Comparison of ENCODE assay signal across 17 cellular contexts in genomic region chr11:94866936-94867795, GRCh38.
DNase-seq lines count a peak whose midpoint lies in the region; ATAC-seq, FAIRE-seq and TF ChIP-seq lines count a peak whose summit lies in the region.
"Had no signal": no experiment of that assay in that cellular context is flagged by ENCODE, and none has a peak within 500 bp of the region (broad histone marks: within the 10 kb centered on the region; RNA-seq: fewer than 3 reads in every experiment).

No MANE protein-coding gene starts in this region.

- FAIRE-seq in astrocyte (lab: Jason Lieb, UNC) = no peak
- FAIRE-seq: GM12891 had no signal

- H3K4me3 Mint-ChIP-seq in astrocyte (ENCODE audit: unreplicated experiment) = no peak overlapping the region
- no peak overlapping the region for H3K4me3 Mint-ChIP-seq in neural progenitor cell
- no peak overlapping the region for H3K4me3 Mint-ChIP-seq in natural killer cell

- DNase-seq in astrocyte (ENCODE audit: low read depth) (no peak), neural progenitor cell (ENCODE audit: low spot score) (no peak), natural killer cell (no peak), T1000 (lab: John Stamatoyannopoulos, UW) (no peak), Peyer's patch (no peak)
- DNase-seq in activated CD4-positive, alpha-beta T cell treated with anti-CD3 and anti-CD28 coated beads for 48 hours = no peak
- DNase-seq: AML-193, Karpas-422, MM.1S, NCI-H187 treated with DMSO at 0.1 percent for 48 hours, NCI-H2171, NCI-H510A, NCI-H82, SIG-M5 had no signal

- H3K4me3 ChIP-seq in astrocyte (ENCODE audit: insufficient read depth, low read depth, low read length) = no peak overlapping the region
- no peak overlapping the region for H3K4me3 ChIP-seq in neural progenitor cell
- H3K4me3 ChIP-seq in Peyer's patch = no peak overlapping the region

- peaks cover 61% of the 10 kb centered on the region for H3K36me3 ChIP-seq in astrocyte (ENCODE audit: insufficient read depth, low read length)
- H3K36me3 ChIP-seq in neural progenitor cell = peaks cover 5% of the 10 kb centered on the region
- peaks cover 0 to 42% (median 0%) of the 10 kb centered on the region in 3 donors for H3K36me3 ChIP-seq in Peyer's patch

- H3K4me2 ChIP-seq in astrocyte (ENCODE audit: low read length) = no peak overlapping the region
- no peak overlapping the region for H3K4me2 ChIP-seq in neural progenitor cell

- no peak for TF ChIP-seq POLR2A in Peyer's patch (IDR thresholded peaks at IDR 0.05)

- H3K36me3 Mint-ChIP-seq in astrocyte (ENCODE audit: low read depth, unreplicated experiment) (peaks cover 46% of the 10 kb centered on the region), neural progenitor cell (peaks cover 45% of the 10 kb centered on the region), natural killer cell (no peaks in the 10 kb centered on the region)

- peak; percentile 43 for ATAC-seq in GM19023 (IDR thresholded peaks at IDR 0.05; ENCODE audit: unreplicated experiment)
- ATAC-seq in HG02610 (IDR thresholded peaks at IDR 0.05; ENCODE audit: unreplicated experiment) = peak; percentile 60
- no peak for ATAC-seq in natural killer cell

- no peak for TF ChIP-seq CTCF in astrocyte (IDR thresholded peaks at IDR 0.05; ENCODE audit: insufficient read depth, low read depth, low read length)
- no peak for TF ChIP-seq CTCF in neural progenitor cell (IDR thresholded peaks at IDR 0.05)
- no peak for TF ChIP-seq CTCF in natural killer cell (IDR thresholded peaks at IDR 0.05)
- TF ChIP-seq CTCF in Peyer's patch (IDR thresholded peaks at IDR 0.05) = no peak

- peak overlapping the region; percentile 67 for H3K27ac ChIP-seq in astrocyte (ENCODE audit: low read depth, low read length)
- no peak overlapping the region for H3K27ac ChIP-seq in neural progenitor cell
- H3K27ac ChIP-seq in Peyer's patch = no peak overlapping the region

- H3K79me2 ChIP-seq in astrocyte (ENCODE audit: insufficient read depth, low read length) (peaks cover 11% of the 10 kb centered on the region), neural progenitor cell (ENCODE audit: low read depth) (no peaks in the 10 kb centered on the region)

- H4K20me1 ChIP-seq in astrocyte (ENCODE audit: insufficient read depth, low read length) (no peaks in the 10 kb centered on the region), neural progenitor cell (ENCODE audit: low read depth) (peaks cover 22% of the 10 kb centered on the region)

- H3K9me3 ChIP-seq in astrocyte (ENCODE audit: insufficient read depth, low read depth, low read length) = no peaks in the 10 kb centered on the region
- no peaks in the 10 kb centered on the region for H3K9me3 ChIP-seq in neural progenitor cell (ENCODE audit: low read depth)
- H3K9me3 ChIP-seq in Peyer's patch = no peaks in the 10 kb centered on the region

- H2AFZ ChIP-seq in astrocyte (ENCODE audit: low read depth, low read length) = no peak overlapping the region
- H2AFZ ChIP-seq in neural progenitor cell (replicated peaks) = no peak overlapping the region

- peaks cover 14% of the 10 kb centered on the region for H3K4me1 Mint-ChIP-seq in astrocyte (ENCODE audit: low read depth, unreplicated experiment)
- peaks cover 29% of the 10 kb centered on the region for H3K4me1 Mint-ChIP-seq in neural progenitor cell
- no peaks in the 10 kb centered on the region for H3K4me1 Mint-ChIP-seq in natural killer cell

- no peaks in the 10 kb centered on the region for H3F3A ChIP-seq in neural progenitor cell (ENCODE audit: low read depth)

- H3K9ac ChIP-seq in astrocyte (ENCODE audit: low read length) (peak overlapping the region; percentile 22), neural progenitor cell (no peak overlapping the region)

- H3K9me3 Mint-ChIP-seq in astrocyte (ENCODE audit: unreplicated experiment) = no peaks in the 10 kb centered on the region
- no peaks in the 10 kb centered on the region for H3K9me3 Mint-ChIP-seq in neural progenitor cell
- no peaks in the 10 kb centered on the region for H3K9me3 Mint-ChIP-seq in natural killer cell

- H3K27me3 ChIP-seq in astrocyte (ENCODE audit: insufficient read depth, low read length) (no peaks in the 10 kb centered on the region), neural progenitor cell (no peaks in the 10 kb centered on the region), Peyer's patch (no peaks in the 10 kb centered on the region)

- H3K27me3 Mint-ChIP-seq in astrocyte (ENCODE audit: low read depth, unreplicated experiment) (no peaks in the 10 kb centered on the region), neural progenitor cell (ENCODE audit: insufficient read depth, low read depth) (peaks cover 2% of the 10 kb centered on the region), natural killer cell (ENCODE audit: low read depth in 2 of 2) (no peaks in the 10 kb centered on the region)

- H3K27ac Mint-ChIP-seq in astrocyte (ENCODE audit: unreplicated experiment) = peak overlapping the region; percentile 12
- peak overlapping the region; percentile 81 for H3K27ac Mint-ChIP-seq in neural progenitor cell
- H3K27ac Mint-ChIP-seq in natural killer cell = no peak overlapping the region

- H3K4me1 ChIP-seq in astrocyte (ENCODE audit: insufficient read depth, low read length) = peaks cover 29% of the 10 kb centered on the region
- H3K4me1 ChIP-seq in neural progenitor cell = peaks cover 12% of the 10 kb centered on the region
- no peaks in the 10 kb centered on the region for H3K4me1 ChIP-seq in Peyer's patch

- intact Hi-C loops in natural killer cell (cut with micrococcal nuclease) = no loop called here

Comparison
In these comparisons a context has a peak if more than half of its experiments do, and no peak if none do; other contexts are left out.
1. ATAC-seq: peak in GM19023 (single experiment) and HG02610 (single experiment); none in natural killer cell (0 of 3).
2. H3K27ac Mint-ChIP-seq: peak in astrocyte (single experiment) and neural progenitor cell (single experiment); none in natural killer cell (0 of 2).